In genomic region chr4:13881880-13882279, GRCh38 we compare ENCODE assay signal across 15 cellular contexts.
DNase-seq lines count a peak whose midpoint lies in the region; ATAC-seq, FAIRE-seq and TF ChIP-seq lines count a peak whose summit lies in the region.
"Had no signal": no experiment of that assay in that cellular context is flagged by ENCODE, and none has a peak within 500 bp of the region (broad histone marks: within the 10 kb centered on the region; RNA-seq: fewer than 3 reads in every experiment).

No MANE protein-coding gene starts in this region.

- DNase-seq in A549 (ENCODE audit: low read depth in 1 of 2, low spot score in 1 of 2) (no peak), GOT3 (lab: John Stamatoyannopoulos, UW) (peak; percentile 14), astrocyte of the spinal cord (ENCODE audit: low read depth, low spot score) (no peak), foreskin keratinocyte (no peak), stomach (no peak)
- DNase-seq: activated naive CD4-positive, alpha-beta T cell treated with Interleukin-2 at 50 U/mL for 16 hours; NCI-H2081; NCI-H526; PC-9; posterior cingulate gyrus; T-helper 1 cell had no signal

- FAIRE-seq in A549 (lab: Jason Lieb, UNC), result no peak
- FAIRE-seq: HTR-8/SVneo had no signal

- H3K27ac ChIP-seq in A549, result peak overlapping the region; percentile 44 to 74; a peak in 5 of 6 replicates
- no peak overlapping the region for H3K27ac ChIP-seq in foreskin keratinocyte
- no peak overlapping the region for H3K27ac ChIP-seq in stomach
- H3K27ac ChIP-seq: PC-9 had no signal

- TF ChIP-seq RAD21 in A549 (conservative IDR thresholded peaks at IDR 0.05 in 1 of 2, IDR thresholded peaks at IDR 0.05 in 1 of 2), result peak in 1 of 2 experiments; percentile 25; a peak in 1 of 5 replicates

- no peak for ATAC-seq in A549
- ATAC-seq in foreskin keratinocyte, result peak; percentile 20
- ATAC-seq in GM19023 (IDR thresholded peaks at IDR 0.05; ENCODE audit: unreplicated experiment), result no peak
- ATAC-seq in HG02642 (IDR thresholded peaks at IDR 0.05; ENCODE audit: poor library complexity, unreplicated experiment), result no peak
- no peak for ATAC-seq in HG02973 (IDR thresholded peaks at IDR 0.05; ENCODE audit: unreplicated experiment)

- WGBS in A549 (ENCODE audit: missing lambda C conversion rate), result 51% methylated on average over 4 of the region's 4 CpGs
- 28 to 51% (median 44%) methylated on average over 4 of the region's 4 CpGs for WGBS in stomach, 5 donors

- H3K27me3 ChIP-seq in foreskin keratinocyte (peaks cover 3% of the 10 kb centered on the region), stomach (no peaks in the 10 kb centered on the region)

- no peak for TF ChIP-seq EP300 in A549 (IDR thresholded peaks at IDR 0.05)
- TF ChIP-seq EP300 in stomach (IDR thresholded peaks at IDR 0.05), result no peak

- H3K4me1 ChIP-seq in A549, result peaks cover 11% of the 10 kb centered on the region; the same call in 2 of the 3 replicates
- H3K4me1 ChIP-seq in foreskin keratinocyte, result no peaks in the 10 kb centered on the region
- H3K4me1 ChIP-seq in stomach, result no peaks in the 10 kb centered on the region

- TF ChIP-seq CTCF in A549 (IDR thresholded peaks at IDR 0.05), result no peak
- peak; percentile 37 for TF ChIP-seq CTCF in astrocyte of the spinal cord (IDR thresholded peaks at IDR 0.05; ENCODE audit: low read depth, low read length)
- peak; percentile 49 for TF ChIP-seq CTCF in foreskin keratinocyte (conservative IDR thresholded peaks at IDR 0.05)
- no peak for TF ChIP-seq CTCF in stomach (IDR thresholded peaks at IDR 0.05)

- in situ Hi-C loops in astrocyte of the spinal cord (cut with HindIII; ENCODE audit: low sequenced_read_pairs), result no loop called here

- H3K4me2 ChIP-seq in A549, result no peak overlapping the region
- H3K4me2 ChIP-seq: PC-9 had no signal

- POLR2A ChIA-PET in A549 (lab: Yijun Ruan, JAX), result no interaction called here

- CTCF ChIA-PET in A549 (lab: Yijun Ruan, JAX), result no interaction called here

- no peaks in the 10 kb centered on the region for H3K36me3 ChIP-seq in stomach

- no peaks in the 10 kb centered on the region for H3K9me3 ChIP-seq in A549
- H3K9me3 ChIP-seq in stomach, result no peaks in the 10 kb centered on the region

- TF ChIP-seq POLR2A in A549 (IDR thresholded peaks at IDR 0.05; ENCODE audit: low read length) (no peak), stomach (IDR thresholded peaks at IDR 0.05) (no peak)

- no peak overlapping the region for H3K4me3 ChIP-seq in A549
- H3K4me3 ChIP-seq in astrocyte of the spinal cord (ENCODE audit: low read depth, low read length), result no peak overlapping the region
- H3K4me3 ChIP-seq in stomach, result no peak overlapping the region
- H3K4me3 ChIP-seq: PC-9 had no signal

- intact Hi-C loops in stomach (cut with DNase I; ENCODE audit: low total_unique reads), result no loop called here

TF ChIP-seq in A549, 52 proteins besides CTCF, POLR2A, EP300 and RAD21:
- TF ChIP-seq HOXA7 (CRISPR knock-in tag; IDR thresholded peaks at IDR 0.05), result no peak
- TF ChIP-seq GATA3 (IDR thresholded peaks at IDR 0.05; ENCODE audit: borderline replicate concordance), result no peak
- TF ChIP-seq MAFK (IDR thresholded peaks at IDR 0.05; ENCODE audit: partially characterized antibody), result no peak

Comparison
In these comparisons a context has a peak if more than half of its experiments do, and no peak if none do; other contexts are left out.
1. H3K27ac ChIP-seq: peak in A549 (2 of 2); none in foreskin keratinocyte (single experiment) and stomach (0 of 5).
2. CTCF ChIP-seq: peak in astrocyte of the spinal cord (single experiment) and foreskin keratinocyte (single experiment); none in A549 (single experiment) and stomach (0 of 7).